Comparison of ENCODE assay signal across 17 cellular contexts in the genomic region with DNA sequence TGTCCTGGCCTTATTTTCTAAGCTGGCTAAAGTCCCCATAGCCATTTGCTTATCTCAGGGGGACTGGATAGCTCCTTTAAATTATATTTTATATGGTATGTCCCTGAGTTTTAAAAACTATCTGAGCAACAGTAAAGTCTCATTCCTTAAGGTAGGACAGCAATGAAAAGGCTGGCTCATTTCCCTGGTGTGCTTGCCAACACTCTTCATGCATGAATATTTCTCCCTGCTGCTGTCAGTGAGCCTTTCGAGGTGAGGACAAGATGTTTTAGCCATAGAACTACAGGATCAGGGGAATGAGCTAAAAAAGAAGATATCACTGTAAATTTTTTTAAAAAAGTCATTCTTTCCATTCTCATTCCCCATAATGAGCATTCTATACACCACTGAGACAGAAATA.
DNase-seq lines count a peak whose midpoint lies in the region; TF ChIP-seq lines count a peak whose summit lies in the region.
"Had no signal": no experiment of that assay in that cellular context is flagged by ENCODE, and none has a peak within 500 bp of the region (broad histone marks: within the 10 kb centered on the region; RNA-seq: fewer than 3 reads in every experiment).

No MANE protein-coding gene starts in this region.

- no peaks in the 10 kb centered on the region for H4K20me1 ChIP-seq in GM23248 (ENCODE audit: insufficient read depth)

- H3F3A ChIP-seq in GM23248 (ENCODE audit: insufficient read depth): no peaks in the 10 kb centered on the region

- no peak overlapping the region for H3K9ac ChIP-seq in GM23248

- H3K27ac ChIP-seq in GM23248 (no peak overlapping the region), uterus (peak overlapping the region in 1 of 2 donors; percentile 32)
- H3K27ac ChIP-seq: HL-60, RWPE1, SJCRH30 had no signal

- no peaks in the 10 kb centered on the region for H3K27me3 Mint-ChIP-seq in nephron progenitor cell (ENCODE audit: low read depth, poor library complexity)
- H3K27me3 Mint-ChIP-seq: B cell; CD4-positive, CD25-positive, alpha-beta regulatory T cell had no signal

- H3K4me3 ChIP-seq in GM23248: no peak overlapping the region
- H3K4me3 ChIP-seq in uterus: no peak overlapping the region
- H3K4me3 ChIP-seq: SJCRH30 had no signal

- H3K4me1 Mint-ChIP-seq in nephron progenitor cell: peaks cover 9% of the 10 kb centered on the region
- H3K4me1 Mint-ChIP-seq: B cell; CD4-positive, CD25-positive, alpha-beta regulatory T cell had no signal

- in situ Hi-C loops in GM23248 (cut with MboI): no loop called here

- H3K9me3 ChIP-seq in GM23248 (ENCODE audit: low read depth): no peaks in the 10 kb centered on the region
- no peaks in the 10 kb centered on the region for H3K9me3 ChIP-seq in uterus
- H3K9me3 ChIP-seq: Caco-2, SJCRH30 had no signal

- H3K27ac Mint-ChIP-seq in nephron progenitor cell: no peak overlapping the region
- H3K27ac Mint-ChIP-seq: B cell; CD4-positive, CD25-positive, alpha-beta regulatory T cell had no signal

- H3K4me1 ChIP-seq in GM23248 (ENCODE audit: insufficient read depth) (no peaks in the 10 kb centered on the region), uterus (no peaks in the 10 kb centered on the region)
- H3K4me1 ChIP-seq: Caco-2, SJCRH30 had no signal

- no peak overlapping the region for H3K4me2 ChIP-seq in GM23248 (ENCODE audit: unreplicated experiment)

- H3K36me3 Mint-ChIP-seq in nephron progenitor cell (ENCODE audit: low read depth): no peaks in the 10 kb centered on the region
- H3K36me3 Mint-ChIP-seq: CD4-positive, CD25-positive, alpha-beta regulatory T cell had no signal

- DNase-seq in GM23248: peak; percentile 6
- DNase-seq in amniotic epithelial cell (ENCODE audit: low read depth): peak; percentile 4
- peak; percentile 5 for DNase-seq in left kidney (ENCODE audit: low read depth, low spot score)
- DNase-seq in uterus: peak; percentile 22 to 27
- DNase-seq in T-helper 9 cell: no peak
- no peak for DNase-seq in nephron progenitor cell
- no peak for DNase-seq in NCI-H2171 treated with DMSO at 0.1 percent for 48 hours (lab: John Stamatoyannopoulos, UW)
- DNase-seq: Caco-2; CD4-positive, CD25-positive, alpha-beta regulatory T cell; DMS153; H7; NCI-H187; PC-3; SJCRH30 had no signal

- no peaks in the 10 kb centered on the region for H3K9me3 Mint-ChIP-seq in nephron progenitor cell

- no peak overlapping the region for H2AFZ ChIP-seq in GM23248

- H3K27me3 ChIP-seq in GM23248 (replicated peaks; ENCODE audit: insufficient read depth): no peaks in the 10 kb centered on the region
- no peaks in the 10 kb centered on the region for H3K27me3 ChIP-seq in uterus
- H3K27me3 ChIP-seq: SJCRH30 had no signal

- H3K36me3 ChIP-seq in GM23248 (ENCODE audit: low read depth) (no peaks in the 10 kb centered on the region), uterus (no peaks in the 10 kb centered on the region)
- H3K36me3 ChIP-seq: SJCRH30 had no signal

- H3K79me2 ChIP-seq in GM23248 (ENCODE audit: insufficient read depth): no peaks in the 10 kb centered on the region

- TF ChIP-seq CTCF in uterus (IDR thresholded peaks at IDR 0.05): no peak
- no peak for TF ChIP-seq CTCF in nephron progenitor cell (IDR thresholded peaks at IDR 0.05)

- no peak for TF ChIP-seq POLR2A in uterus (IDR thresholded peaks at IDR 0.05)

- H3K4me3 Mint-ChIP-seq in nephron progenitor cell: no peak overlapping the region
- H3K4me3 Mint-ChIP-seq: B cell; CD4-positive, CD25-positive, alpha-beta regulatory T cell had no signal

- intact Hi-C loops in uterus (cut with DNase I; ENCODE audit: low total_unique reads): no loop called here

- 61 to 70% methylated on average over 1 of the region's 1 CpG for WGBS in GM23248 (ENCODE audit: low coverage in 1 of 2, low lambda C conversion rate in 2 of 2, missing lambda C conversion rate in 2 of 2), 2 experiments

- no peaks in the 10 kb centered on the region; the same call in 1 of the 2 replicates for H3K9me2 ChIP-seq in GM23248 (ENCODE audit: insufficient read depth)

Comparison
In these comparisons a context has a peak if more than half of its experiments do, and no peak if none do; other contexts are left out.
1. DNase-seq: peak in GM23248 (single experiment), amniotic epithelial cell (single experiment), left kidney (single experiment) and uterus (2 of 2); none in T-helper 9 cell (single experiment), nephron progenitor cell (single experiment) and NCI-H2171 treated with DMSO at 0.1 percent for 48 hours (single experiment).